11 cellular contexts compared by ENCODE assay signal in the genomic region with DNA sequence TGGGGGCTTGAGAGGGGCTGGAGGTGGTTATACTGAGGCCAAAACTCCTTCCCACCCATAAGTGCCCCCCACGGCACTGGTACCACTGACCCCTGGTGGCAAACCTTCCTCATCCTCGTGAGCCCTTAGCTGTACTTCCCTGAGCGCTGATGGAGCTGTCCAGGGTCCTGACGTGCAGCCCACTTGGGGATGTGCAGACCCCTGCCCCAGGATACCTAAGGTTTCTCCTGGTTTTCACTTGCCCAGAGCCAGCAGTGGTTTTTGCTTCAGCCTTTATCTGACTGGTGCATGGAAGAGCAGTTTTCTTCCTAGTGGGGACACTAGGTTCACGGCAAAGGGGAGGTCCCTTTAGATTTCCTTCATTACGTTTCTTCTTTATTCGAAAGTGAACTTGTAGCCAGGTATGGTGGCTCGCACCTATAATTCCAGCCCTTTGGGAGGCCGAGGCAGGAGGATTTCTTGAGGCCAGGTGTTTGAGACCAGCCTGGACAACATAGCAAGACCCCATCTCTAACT. TPM values are rescaled to one million over a fixed set of nuclear protein-coding genes. Genes with fewer than 3 reads are reported as not detected.
DNase-seq lines count a peak whose midpoint lies in the region; ATAC-seq, FAIRE-seq and TF ChIP-seq lines count a peak whose summit lies in the region.
"Had no signal": no experiment of that assay in that cellular context is flagged by ENCODE, and none has a peak within 500 bp of the region (broad histone marks: within the 10 kb centered on the region; RNA-seq: fewer than 3 reads in every experiment).

No MANE protein-coding gene starts in this region.

- peak; percentile 16; the same call in 1 of the 3 replicates for TF ChIP-seq CTCF in A549 (IDR thresholded peaks at IDR 0.05)
- peak; percentile 5 for TF ChIP-seq CTCF in GM10266 (IDR thresholded peaks at IDR 0.05; ENCODE audit: control insufficient read depth, insufficient read depth, low read depth, missing control alignments)
- TF ChIP-seq CTCF in fibroblast of mammary gland (conservative IDR thresholded peaks at IDR 0.05; ENCODE audit: control insufficient read depth, insufficient read depth, low read depth, low read length) = peak; percentile 9

- no peak for TF ChIP-seq EP300 in A549 (IDR thresholded peaks at IDR 0.05)

- no peaks in the 10 kb centered on the region for H3K9me3 Mint-ChIP-seq in activated T-helper 17 cell treated with anti-CD3 and anti-CD28 coated beads, Interleukin-2, amount 50 U/mL, for 72 hours

- H3K4me2 ChIP-seq in A549 = no peak overlapping the region

- no peak overlapping the region for H3K4me3 Mint-ChIP-seq in activated T-helper 17 cell treated with anti-CD3 and anti-CD28 coated beads, Interleukin-2, amount 50 U/mL, for 72 hours

- H3K4me1 ChIP-seq in A549 = no peaks in the 10 kb centered on the region

- H3K9me3 ChIP-seq in A549 = no peaks in the 10 kb centered on the region
- H3K9me3 ChIP-seq: sigmoid colon, thoracic aorta had no signal

- DNase-seq in A549 (ENCODE audit: low read depth in 1 of 2, low spot score in 1 of 2) (peak in 1 of 2 experiments; percentile 42), GM10266 (ENCODE audit: extremely low spot score) (no peak), RPMI7951 (ENCODE audit: low read depth) (peak; percentile 26), fibroblast of mammary gland (ENCODE audit: low read depth) (peak; percentile 10), DMS53 treated with DMSO at 0.1 percent for 48 hours (lab: John Stamatoyannopoulos, UW; ENCODE audit: unreplicated experiment) (no peak), NCI-H446 (lab: John Stamatoyannopoulos, UW) (no peak)
- DNase-seq: NCI-H526, sigmoid colon had no signal

- POLR2A ChIA-PET in A549 (lab: Yijun Ruan, JAX) = no interaction called here

- FAIRE-seq in A549 (lab: Jason Lieb, UNC) = no peak

- CTCF ChIA-PET in A549 (lab: Yijun Ruan, JAX) = interaction anchor here (0.9 to 22.3 kb wide), 15 partner anchors 7 to 532 kb away, joined by 3 to 572 read pairs (median 31); a partner anchor contains a TSS

- H3K4me3 ChIP-seq in A549 (no peak overlapping the region), fibroblast of mammary gland (ENCODE audit: control insufficient read depth, low read depth, low read length) (no peak overlapping the region)
- H3K4me3 ChIP-seq: sigmoid colon, thoracic aorta had no signal

- no peaks in the 10 kb centered on the region for H3K4me1 Mint-ChIP-seq in activated T-helper 17 cell treated with anti-CD3 and anti-CD28 coated beads, Interleukin-2, amount 50 U/mL, for 72 hours

- no peaks in the 10 kb centered on the region for H3K36me3 Mint-ChIP-seq in activated T-helper 17 cell treated with anti-CD3 and anti-CD28 coated beads, Interleukin-2, amount 50 U/mL, for 72 hours (ENCODE audit: low read depth)

- 12% methylated on average over 9 of the region's 9 CpGs for WGBS in A549 (ENCODE audit: missing lambda C conversion rate)

- no peak overlapping the region for H3K27ac ChIP-seq in A549
- H3K27ac ChIP-seq: sigmoid colon, thoracic aorta had no signal

- peaks cover 24% of the 10 kb centered on the region for H3K27me3 Mint-ChIP-seq in activated T-helper 17 cell treated with anti-CD3 and anti-CD28 coated beads, Interleukin-2, amount 50 U/mL, for 72 hours

- no peak for TF ChIP-seq POLR2A in A549 (IDR thresholded peaks at IDR 0.05; ENCODE audit: low read length)

- H3K27ac Mint-ChIP-seq in activated T-helper 17 cell treated with anti-CD3 and anti-CD28 coated beads, Interleukin-2, amount 50 U/mL, for 72 hours = no peak overlapping the region

- peak; percentile 10 to 22; a peak in 1 of 5 replicates for TF ChIP-seq RAD21 in A549 (conservative IDR thresholded peaks at IDR 0.05 in 1 of 2, IDR thresholded peaks at IDR 0.05 in 1 of 2)

- ATAC-seq in A549 (0 out of 6 replicates have a peak, but pooled peaks of 1 of the 2 experiments have one; percentile 11), HG03135 (IDR thresholded peaks at IDR 0.05; ENCODE audit: unreplicated experiment) (no peak)
- no peak for ATAC-seq in activated T-helper 17 cell treated with anti-CD3 and anti-CD28 coated beads, Interleukin-2, amount 50 U/mL, for 72 hours (replicated peaks)

TF ChIP-seq in A549, 52 proteins besides CTCF, POLR2A, EP300 and RAD21 (continues in another document):
- TF ChIP-seq HOXA7 (CRISPR knock-in tag; IDR thresholded peaks at IDR 0.05) = no peak
- TF ChIP-seq RNF2 (IDR thresholded peaks at IDR 0.05; ENCODE audit: borderline replicate concordance, low read depth) = no peak
- TF ChIP-seq, protein P1, sequence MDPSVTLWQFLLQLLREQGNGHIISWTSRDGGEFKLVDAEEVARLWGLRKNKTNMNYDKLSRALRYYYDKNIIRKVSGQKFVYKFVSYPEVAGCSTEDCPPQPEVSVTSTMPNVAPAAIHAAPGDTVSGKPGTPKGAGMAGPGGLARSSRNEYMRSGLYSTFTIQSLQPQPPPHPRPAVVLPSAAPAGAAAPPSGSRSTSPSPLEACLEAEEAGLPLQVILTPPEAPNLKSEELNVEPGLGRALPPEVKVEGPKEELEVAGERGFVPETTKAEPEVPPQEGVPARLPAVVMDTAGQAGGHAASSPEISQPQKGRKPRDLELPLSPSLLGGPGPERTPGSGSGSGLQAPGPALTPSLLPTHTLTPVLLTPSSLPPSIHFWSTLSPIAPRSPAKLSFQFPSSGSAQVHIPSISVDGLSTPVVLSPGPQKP (IDR thresholded peaks at IDR 0.05; ENCODE audit: low read depth, low read length) = no peak
- no peak for TF ChIP-seq MAZ (IDR thresholded peaks at IDR 0.05; ENCODE audit: borderline replicate concordance, low read depth, low read length)
- TF ChIP-seq ZC3H11A (IDR thresholded peaks at IDR 0.05) = no peak
- TF ChIP-seq, protein P2, sequence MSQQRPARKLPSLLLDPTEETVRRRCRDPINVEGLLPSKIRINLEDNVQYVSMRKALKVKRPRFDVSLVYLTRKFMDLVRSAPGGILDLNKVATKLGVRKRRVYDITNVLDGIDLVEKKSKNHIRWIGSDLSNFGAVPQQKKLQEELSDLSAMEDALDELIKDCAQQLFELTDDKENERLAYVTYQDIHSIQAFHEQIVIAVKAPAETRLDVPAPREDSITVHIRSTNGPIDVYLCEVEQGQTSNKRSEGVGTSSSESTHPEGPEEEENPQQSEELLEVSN (IDR thresholded peaks at IDR 0.05; ENCODE audit: borderline replicate concordance, low read depth) = no peak
- no peak for TF ChIP-seq ZFP36 (IDR thresholded peaks at IDR 0.05; ENCODE audit: borderline replicate concordance, partially characterized antibody)
- no peak for TF ChIP-seq RARB (CRISPR knock-in tag; IDR thresholded peaks at IDR 0.05)
- no peak for TF ChIP-seq KDM1A (IDR thresholded peaks at IDR 0.05; ENCODE audit: low read depth)
- TF ChIP-seq, protein P3, sequence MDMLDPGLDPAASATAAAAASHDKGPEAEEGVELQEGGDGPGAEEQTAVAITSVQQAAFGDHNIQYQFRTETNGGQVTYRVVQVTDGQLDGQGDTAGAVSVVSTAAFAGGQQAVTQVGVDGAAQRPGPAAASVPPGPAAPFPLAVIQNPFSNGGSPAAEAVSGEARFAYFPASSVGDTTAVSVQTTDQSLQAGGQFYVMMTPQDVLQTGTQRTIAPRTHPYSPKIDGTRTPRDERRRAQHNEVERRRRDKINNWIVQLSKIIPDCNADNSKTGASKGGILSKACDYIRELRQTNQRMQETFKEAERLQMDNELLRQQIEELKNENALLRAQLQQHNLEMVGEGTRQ (IDR thresholded peaks at IDR 0.05) = no peak
- TF ChIP-seq HOXB13 (CRISPR knock-in tag; IDR thresholded peaks at IDR 0.05; ENCODE audit: low read depth) = peak; percentile 75; the same call in 1 of the 2 replicates
- no peak for TF ChIP-seq FOXS1 (CRISPR knock-in tag; IDR thresholded peaks at IDR 0.05)
- no peak for TF ChIP-seq TP53 (CRISPR knock-in tag; IDR thresholded peaks at IDR 0.05)
- no peak for TF ChIP-seq GATA3 (IDR thresholded peaks at IDR 0.05; ENCODE audit: borderline replicate concordance)
- no peak for TF ChIP-seq CEBPB (IDR thresholded peaks at IDR 0.05)
- peak; percentile 92 for TF ChIP-seq EHMT2 (IDR thresholded peaks at IDR 0.05; ENCODE audit: low read depth)
- no peak for TF ChIP-seq RFX5 (IDR thresholded peaks at IDR 0.05)
- no peak for TF ChIP-seq JUN (IDR thresholded peaks at IDR 0.05)
- TF ChIP-seq, protein P4, sequence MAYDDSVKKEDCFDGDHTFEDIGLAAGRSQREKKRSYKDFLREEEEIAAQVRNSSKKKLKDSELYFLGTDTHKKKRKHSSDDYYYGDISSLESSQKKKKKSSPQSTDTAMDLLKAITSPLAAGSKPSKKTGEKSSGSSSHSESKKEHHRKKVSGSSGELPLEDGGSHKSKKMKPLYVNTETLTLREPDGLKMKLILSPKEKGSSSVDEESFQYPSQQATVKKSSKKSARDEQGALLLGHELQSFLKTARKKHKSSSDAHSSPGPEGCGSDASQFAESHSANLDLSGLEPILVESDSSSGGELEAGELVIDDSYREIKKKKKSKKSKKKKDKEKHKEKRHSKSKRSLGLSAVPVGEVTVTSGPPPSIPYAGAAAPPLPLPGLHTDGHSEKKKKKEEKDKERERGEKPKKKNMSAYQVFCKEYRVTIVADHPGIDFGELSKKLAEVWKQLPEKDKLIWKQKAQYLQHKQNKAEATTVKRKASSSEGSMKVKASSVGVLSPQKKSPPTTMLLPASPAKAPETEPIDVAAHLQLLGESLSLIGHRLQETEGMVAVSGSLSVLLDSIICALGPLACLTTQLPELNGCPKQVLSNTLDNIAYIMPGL (CRISPR knock-in tag; IDR thresholded peaks at IDR 0.05; ENCODE audit: borderline replicate concordance) = no peak
- TF ChIP-seq TFCP2L1 (CRISPR knock-in tag; IDR thresholded peaks at IDR 0.05) = no peak
- no peak for TF ChIP-seq ZSCAN20 (CRISPR knock-in tag; IDR thresholded peaks at IDR 0.05)
- TF ChIP-seq FOSB (CRISPR knock-in tag; IDR thresholded peaks at IDR 0.05) = no peak
- TF ChIP-seq, protein P5, sequence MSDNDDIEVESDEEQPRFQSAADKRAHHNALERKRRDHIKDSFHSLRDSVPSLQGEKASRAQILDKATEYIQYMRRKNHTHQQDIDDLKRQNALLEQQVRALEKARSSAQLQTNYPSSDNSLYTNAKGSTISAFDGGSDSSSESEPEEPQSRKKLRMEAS (IDR thresholded peaks at IDR 0.05) = no peak
- no peak for TF ChIP-seq NR3C1 (IDR thresholded peaks at IDR 0.05)

RNA-seq across cellular contexts. Expression of a gene that starts 28.7 kb away (rescaled TPM):
- 54.0 and 55.7 TPM in 2 replicates for polyA plus RNA-seq in A549 (2011; rRNA removed)
- 122 and 161 TPM in 2 replicates for polyA plus RNA-seq in A549 (2012; cell fraction: cytosol; rRNA removed)
- 266 and 321 TPM in 2 replicates for polyA plus RNA-seq in A549 (2012; cell fraction: nucleus; rRNA removed)
- 53.4 to 56.5 TPM (median 55.7 TPM) in 3 replicates for polyA plus RNA-seq in A549 (2017; fragmentation: RNase III; extraction: RNeasy Plus Mini Kit Qiagen cat#74134 plus additional on column Dnase treatment)
- polyA minus RNA-seq in A549 (2011; rRNA and poly(A)+ RNA removed) = 48.2 and 48.5 TPM in 2 replicates
- 62.4 and 95.0 TPM in 2 replicates for total RNA-seq in RPMI7951 (2014; rRNA removed; shearing (Covaris generic))
- total RNA-seq in activated T-helper 17 cell treated with anti-CD3 and anti-CD28 coated beads, Interleukin-2, amount 50 U/mL, for 72 hours = 10 to 100 TPM in 1 of 2 donors, 1 to 10 TPM in 1; 8.4 to 11.7 TPM

Comparison
In these comparisons a context has a peak if more than half of its experiments do, and no peak if none do; other contexts are left out.
1. DNase-seq: peak in RPMI7951 (single experiment) and fibroblast of mammary gland (single experiment); none in GM10266 (single experiment), DMS53 treated with DMSO at 0.1 percent for 48 hours (single experiment) and NCI-H446 (0 of 2).
2. Peak in every context shown above with its lines, with median percentiles within 50 percentile points of each other: CTCF ChIP-seq.